In genomic region chr9:131406567-131407436, GRCh38 we compare ENCODE assay signal across 9 cellular contexts. TPM values are rescaled to one million over a fixed set of nuclear protein-coding genes. Genes with fewer than 3 reads are reported as not detected.
DNase-seq lines count a peak whose midpoint lies in the region; ATAC-seq and TF ChIP-seq lines count a peak whose summit lies in the region.
"Had no signal": no experiment of that assay in that cellular context is flagged by ENCODE, and none has a peak within 500 bp of the region (broad histone marks: within the 10 kb centered on the region; RNA-seq: fewer than 3 reads in every experiment).

No MANE protein-coding gene starts in this region.

- no peak overlapping the region for H2AFZ ChIP-seq in OCI-LY7 (ENCODE audit: low read length)

- H3K79me2 ChIP-seq in OCI-LY7 (ENCODE audit: insufficient read depth, low read depth, low read length), result peaks cover 100% of the 10 kb centered on the region

- peaks cover 15% of the 10 kb centered on the region for H3K9me3 Mint-ChIP-seq in nephron progenitor cell

- H3K27ac Mint-ChIP-seq in nephron progenitor cell, result peak overlapping the region; percentile 96

- H3K27ac ChIP-seq in OCI-LY7 (ENCODE audit: low read depth, low read length, poor library complexity, severe bottlenecking), result no peak overlapping the region

- CTCF ChIA-PET in OCI-LY7 (lab: Charles Lee; ENCODE audit: unreplicated experiment), result no interaction called here

- TF ChIP-seq CTCF in OCI-LY7 (conservative IDR thresholded peaks at IDR 0.05; ENCODE audit: low read length) (no peak), nephron progenitor cell (IDR thresholded peaks at IDR 0.05) (no peak)

- peaks cover 68% of the 10 kb centered on the region for H3K36me3 ChIP-seq in OCI-LY7 (ENCODE audit: insufficient read depth, low read length)

- POLR2A ChIA-PET in OCI-LY7 (lab: Charles Lee), result interaction anchor here (0.7 to 2.1 kb wide), 3 partner anchors 9 to 34 kb away, joined by 3 to 6 read pairs (median 3); no protein-coding TSS in a partner anchor

- peak overlapping the region; percentile 59 for H3K4me2 ChIP-seq in OCI-LY7 (ENCODE audit: low read length)

- H4K20me1 ChIP-seq in OCI-LY7 (ENCODE audit: insufficient read depth, low read length), result peaks cover 66% of the 10 kb centered on the region

- peak overlapping the region; percentile 6 for H3K4me3 ChIP-seq in OCI-LY7 (ENCODE audit: low read depth, low read length, poor library complexity, severe bottlenecking)

- H3K9me2 ChIP-seq in OCI-LY7 (ENCODE audit: insufficient read depth, low read length), result no peaks in the 10 kb centered on the region

- peaks cover 4% of the 10 kb centered on the region for H3K27me3 Mint-ChIP-seq in nephron progenitor cell (ENCODE audit: low read depth, poor library complexity)

- H3K4me1 ChIP-seq in OCI-LY7 (ENCODE audit: insufficient read depth, low read length, poor library complexity, severe bottlenecking), result peaks cover 81% of the 10 kb centered on the region

- H3K9me3 ChIP-seq in OCI-LY7 (ENCODE audit: low read length), result no peaks in the 10 kb centered on the region

- DNase-seq in AG08395 (ENCODE audit: low spot score), result peak; percentile 26
- no peak for DNase-seq in OCI-LY7 (ENCODE audit: low spot score)
- peak; percentile 47 for DNase-seq in dermis blood vessel endothelial cell
- no peak for DNase-seq in nephron progenitor cell
- DNase-seq in stimulated activated CD4-positive, alpha-beta T cell treated with anti-CD3 and anti-CD28 coated beads, Interleukin-4, amount 100 ng/mL, for 1 hour, result no peak
- no peak for DNase-seq in COR-L47 (lab: John Stamatoyannopoulos, UW)
- DNase-seq: activated CD8-positive, alpha-beta memory T cell treated with anti-CD3 and anti-CD28 coated beads, Interleukin-2, amount 50 U/mL, for 48 hours had no signal

- peaks cover 27% of the 10 kb centered on the region for H3K36me3 Mint-ChIP-seq in nephron progenitor cell (ENCODE audit: low read depth)

- ATAC-seq in GM21390 (IDR thresholded peaks at IDR 0.05; ENCODE audit: unreplicated experiment), result no peak
- no peak for ATAC-seq in HG03280 (IDR thresholded peaks at IDR 0.05; ENCODE audit: unreplicated experiment)

- peaks cover 76% of the 10 kb centered on the region for H3K4me1 Mint-ChIP-seq in nephron progenitor cell

- BruUV-seq in OCI-LY7 (replicated peaks; lab: Mats Ljungman, UMichigan), result no TSS peak

- H3K4me3 Mint-ChIP-seq in nephron progenitor cell, result peak overlapping the region; percentile 58

- intact Hi-C loops in OCI-LY7 (cut with micrococcal nuclease; ENCODE audit: unreplicated experiment), result no loop called here

RNA-seq across cellular contexts. Expression of gene PRRC2B, which starts 12.9 kb away (rescaled TPM):
- 84.2 and 89.4 TPM in 2 replicates for total RNA-seq in OCI-LY7 (2014; rRNA removed; shearing (Covaris generic))
- 210 and 224 TPM in 2 replicates for total RNA-seq in OCI-LY7 (2022)
- total RNA-seq in dermis blood vessel endothelial cell, result 63.8 and 110 TPM in 2 replicates

Comparison
In these comparisons a context has a peak if more than half of its experiments do, and no peak if none do; other contexts are left out.
1. DNase-seq: peak in AG08395 (single experiment) and dermis blood vessel endothelial cell (single experiment); none in OCI-LY7 (single experiment), nephron progenitor cell (single experiment), stimulated activated CD4-positive, alpha-beta T cell treated with anti-CD3 and anti-CD28 coated beads, Interleukin-4, amount 100 ng/mL, for 1 hour (single experiment) and COR-L47 (single experiment).